In the genomic region with DNA sequence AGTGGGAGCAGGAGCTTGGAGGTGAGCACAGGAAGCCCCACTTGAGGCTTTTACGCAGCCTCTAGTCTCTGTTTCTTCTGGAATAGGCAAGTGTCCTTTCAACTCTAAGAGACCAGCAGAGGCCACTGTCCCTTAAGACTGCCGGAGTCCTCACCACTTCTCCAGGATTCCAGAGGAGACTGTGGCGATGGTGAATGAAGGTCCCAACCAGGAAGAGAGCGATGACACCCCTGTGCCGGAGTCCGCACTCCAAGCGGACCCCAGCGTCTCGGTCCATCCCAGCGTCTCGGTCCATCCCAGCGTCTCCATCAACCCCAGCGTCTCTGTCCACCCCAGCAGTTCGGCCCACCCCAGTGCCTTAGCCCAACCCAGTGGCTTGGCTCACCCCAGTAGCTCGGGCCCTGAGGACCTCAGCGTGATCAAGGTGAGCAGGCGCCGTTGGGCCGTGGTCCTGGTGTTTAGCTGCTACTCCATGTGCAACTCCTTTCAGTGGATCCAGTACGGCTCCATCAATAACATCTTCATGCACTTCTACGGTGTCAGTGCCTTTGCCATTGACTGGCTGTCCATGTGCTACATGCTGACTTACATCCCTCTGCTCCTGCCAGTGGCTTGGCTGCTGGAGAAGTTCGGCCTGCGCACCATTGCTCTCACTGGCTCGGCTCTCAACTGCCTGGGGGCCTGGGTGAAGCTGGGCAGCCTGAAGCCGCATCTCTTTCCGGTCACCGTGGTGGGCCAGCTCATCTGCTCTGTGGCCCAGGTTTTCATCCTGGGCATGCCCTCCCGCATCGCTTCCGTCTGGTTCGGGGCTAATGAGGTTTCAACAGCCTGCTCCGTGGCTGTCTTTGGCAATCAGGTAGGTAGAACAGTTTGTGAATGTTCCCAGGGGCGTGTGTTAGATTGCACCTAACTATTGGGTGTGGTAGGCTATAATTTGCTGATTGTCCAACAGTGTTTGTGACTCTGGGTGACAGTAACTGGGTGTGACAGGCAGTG, we compare ENCODE assay signal across 8 cellular contexts. TPM values are rescaled to one million over a fixed set of nuclear protein-coding genes. Genes with fewer than 3 reads are reported as not detected.
DNase-seq lines count a peak whose midpoint lies in the region; ATAC-seq, FAIRE-seq and TF ChIP-seq lines count a peak whose summit lies in the region.

No MANE protein-coding gene starts in this region.

- H3K27ac ChIP-seq in A673 (ENCODE audit: low read depth, low read length, poor library complexity, severe bottlenecking) (no peak overlapping the region), RWPE2 (ENCODE audit: poor library complexity, severe bottlenecking) (no peak overlapping the region)

- H3K4me3 ChIP-seq in A673 (ENCODE audit: low read depth, low read length, poor library complexity, severe bottlenecking): peak overlapping the region; percentile 42
- peak overlapping the region; percentile 33 for H3K4me3 ChIP-seq in RWPE2 (ENCODE audit: severe bottlenecking)
- H3K4me3 ChIP-seq in fibroblast of mammary gland (ENCODE audit: control insufficient read depth, low read depth, low read length): peak overlapping the region; percentile 65

- H3K36me3 ChIP-seq in A673 (ENCODE audit: insufficient read depth, low read length, poor library complexity, severe bottlenecking): no peaks in the 10 kb centered on the region
- H3K36me3 ChIP-seq in RWPE2 (ENCODE audit: low read depth): no peaks in the 10 kb centered on the region

- DNase-seq in A673 (ENCODE audit: low spot score): no peak
- no peak for DNase-seq in RWPE2 (ENCODE audit: low spot score)
- peak; percentile 63 for DNase-seq in fibroblast of mammary gland (ENCODE audit: low read depth)
- DNase-seq in neural crest cell (ENCODE audit: low read depth, low spot score): peak; percentile 6
- DNase-seq in D721Med (ENCODE audit: insufficient read length, low spot score): no peak
- no peak for DNase-seq in stimulated activated CD8-positive, alpha-beta memory T cell treated with anti-CD3 and anti-CD28 coated beads, Interleukin-4, amount 100 ng/mL, for 48 hours
- DNase-seq in stimulated activated effector memory CD8-positive, alpha-beta T cell treated with anti-CD3 and anti-CD28 coated beads, Interleukin-12 subunit alpha, Interleukin-12 subunit beta, amount 100 ng/mL, for 72 hours (ENCODE audit: low spot score in 2 of 2): no peak

- peaks cover 7% of the 10 kb centered on the region for H3K4me1 Mint-ChIP-seq in neural crest cell
- H3K4me1 Mint-ChIP-seq in stimulated activated effector memory CD8-positive, alpha-beta T cell treated with anti-CD3 and anti-CD28 coated beads, Interleukin-12 subunit alpha, Interleukin-12 subunit beta, amount 100 ng/mL, for 72 hours: peaks cover 27% of the 10 kb centered on the region

- H3K9me3 ChIP-seq in A673 (ENCODE audit: low read depth, low read length, poor library complexity, severe bottlenecking): no peaks in the 10 kb centered on the region
- no peaks in the 10 kb centered on the region for H3K9me3 ChIP-seq in RWPE2 (ENCODE audit: severe bottlenecking)

- no peak overlapping the region for H3K27ac Mint-ChIP-seq in neural crest cell (ENCODE audit: unreplicated experiment)
- no peak overlapping the region for H3K27ac Mint-ChIP-seq in stimulated activated effector memory CD8-positive, alpha-beta T cell treated with anti-CD3 and anti-CD28 coated beads, Interleukin-12 subunit alpha, Interleukin-12 subunit beta, amount 100 ng/mL, for 72 hours

- POLR2A ChIA-PET in A673 (lab: Charles Lee; ENCODE audit: low non-redundant PET): no interaction called here

- no peaks in the 10 kb centered on the region for H3K9me3 Mint-ChIP-seq in neural crest cell
- no peaks in the 10 kb centered on the region for H3K9me3 Mint-ChIP-seq in stimulated activated effector memory CD8-positive, alpha-beta T cell treated with anti-CD3 and anti-CD28 coated beads, Interleukin-12 subunit alpha, Interleukin-12 subunit beta, amount 100 ng/mL, for 72 hours

- H3K27me3 ChIP-seq in A673 (replicated peaks; ENCODE audit: insufficient read depth, low read depth, low read length, poor library complexity) (peaks cover 4% of the 10 kb centered on the region), RWPE2 (ENCODE audit: insufficient read depth, poor library complexity, severe bottlenecking) (no peaks in the 10 kb centered on the region)

- no peaks in the 10 kb centered on the region for H3K36me3 Mint-ChIP-seq in neural crest cell (ENCODE audit: low read depth)
- H3K36me3 Mint-ChIP-seq in stimulated activated effector memory CD8-positive, alpha-beta T cell treated with anti-CD3 and anti-CD28 coated beads, Interleukin-12 subunit alpha, Interleukin-12 subunit beta, amount 100 ng/mL, for 72 hours: no peaks in the 10 kb centered on the region

- peaks cover 8% of the 10 kb centered on the region for H3K27me3 Mint-ChIP-seq in neural crest cell (ENCODE audit: low read depth)

- CTCF ChIA-PET in A673 (lab: Charles Lee): interaction anchor here (2.1 kb wide), 1 partner anchor 76 kb away, joined by 7 read pairs; no protein-coding TSS in a partner anchor

- H3K4me1 ChIP-seq in A673 (ENCODE audit: insufficient read depth, low read length, poor library complexity, severe bottlenecking): peaks cover 6% of the 10 kb centered on the region
- no peaks in the 10 kb centered on the region for H3K4me1 ChIP-seq in RWPE2 (ENCODE audit: insufficient read depth, poor library complexity, severe bottlenecking)

- peak overlapping the region; percentile 96 for H3K4me3 Mint-ChIP-seq in neural crest cell
- no peak overlapping the region for H3K4me3 Mint-ChIP-seq in stimulated activated effector memory CD8-positive, alpha-beta T cell treated with anti-CD3 and anti-CD28 coated beads, Interleukin-12 subunit alpha, Interleukin-12 subunit beta, amount 100 ng/mL, for 72 hours

- 0 out of 2 replicates have a peak, but pooled peaks have one; percentile 13 for TF ChIP-seq CTCF in A673 (conservative IDR thresholded peaks at IDR 0.05; ENCODE audit: low read depth, low read length)
- no peak for TF ChIP-seq CTCF in RWPE2 (IDR thresholded peaks at IDR 0.05; ENCODE audit: poor library complexity, severe bottlenecking)
- TF ChIP-seq CTCF in fibroblast of mammary gland (conservative IDR thresholded peaks at IDR 0.05; ENCODE audit: control insufficient read depth, insufficient read depth, low read depth, low read length): peak; percentile 19
- peak; percentile 35 for TF ChIP-seq CTCF in neural crest cell (conservative IDR thresholded peaks at IDR 0.05)
- TF ChIP-seq CTCF in D721Med (IDR thresholded peaks at IDR 0.05; ENCODE audit: insufficient read depth, missing control alignments): no peak

- FAIRE-seq in D721Med (lab: Jason Lieb, UNC): no peak

- intact Hi-C loops in A673 (cut with micrococcal nuclease; ENCODE audit: unreplicated experiment): loop anchor here (5.0 kb wide), 2 partner anchors 73 to 403 kb away; a partner anchor contains a TSS

- peak; percentile 6 for ATAC-seq in GM21576 (IDR thresholded peaks at IDR 0.05; ENCODE audit: unreplicated experiment)
- peak; percentile 9 for ATAC-seq in RWPE2 (ENCODE audit: low read depth)
- no peak for ATAC-seq in stimulated activated effector memory CD8-positive, alpha-beta T cell treated with anti-CD3 and anti-CD28 coated beads, Interleukin-12 subunit alpha, Interleukin-12 subunit beta, amount 100 ng/mL, for 72 hours

- no TSS peak for BruUV-seq in A673 (replicated peaks; lab: Mats Ljungman, UMichigan)

RNA-seq across cellular contexts. Expression of a gene that starts 0.7 kb away (rescaled TPM):
- total RNA-seq in A673 (2021): 0.22 and 3.5 TPM in 2 replicates
- total RNA-seq in neural crest cell: 3.0 and 8.7 TPM in 2 replicates

RNA-seq across cellular contexts. Expression of a gene that starts 56.8 kb away (rescaled TPM):
- not detected in 2 replicates for total RNA-seq in A673 (2021)
- total RNA-seq in neural crest cell: not detected in 2 replicates

Comparison
In these comparisons a context has a peak if more than half of its experiments do, and no peak if none do; other contexts are left out.
1. DNase-seq: peak in fibroblast of mammary gland (single experiment) and neural crest cell (single experiment); none in A673 (single experiment), RWPE2 (single experiment), D721Med (single experiment), stimulated activated CD8-positive, alpha-beta memory T cell treated with anti-CD3 and anti-CD28 coated beads, Interleukin-4, amount 100 ng/mL, for 48 hours (single experiment) and stimulated activated effector memory CD8-positive, alpha-beta T cell treated with anti-CD3 and anti-CD28 coated beads, Interleukin-12 subunit alpha, Interleukin-12 subunit beta, amount 100 ng/mL, for 72 hours (0 of 2).
2. CTCF ChIP-seq: peak in A673 (single experiment), fibroblast of mammary gland (single experiment) and neural crest cell (single experiment); none in RWPE2 (single experiment) and D721Med (single experiment).
3. Peak in every context shown above with its lines, with median percentiles within 50 percentile points of each other: H3K4me3 ChIP-seq.